ENCODE assay signal across 24 cellular contexts in the genomic region with DNA sequence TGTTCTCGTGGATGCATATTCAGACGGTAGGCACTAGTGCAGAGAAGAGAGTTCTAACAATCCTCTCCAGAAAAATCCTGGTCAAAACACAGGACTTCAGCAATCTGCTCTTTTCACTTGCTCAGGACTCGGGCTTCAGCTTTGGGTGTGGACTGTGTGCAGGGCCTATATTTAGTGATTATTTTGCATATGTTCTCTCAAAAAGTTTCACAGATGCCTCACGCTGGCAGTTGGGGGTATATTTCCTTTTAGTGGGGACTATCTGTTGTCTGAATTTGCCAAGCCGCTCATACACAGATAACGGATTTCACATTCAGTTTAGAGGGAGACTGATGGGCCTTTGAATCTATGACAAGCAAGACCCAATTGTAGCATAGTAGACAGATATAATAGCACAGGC. TPM values are rescaled to one million over a fixed set of nuclear protein-coding genes. Genes with fewer than 3 reads are reported as not detected.
DNase-seq lines count a peak whose midpoint lies in the region; ATAC-seq and TF ChIP-seq lines count a peak whose summit lies in the region.
"Had no signal": no experiment of that assay in that cellular context is flagged by ENCODE, and none has a peak within 500 bp of the region (broad histone marks: within the 10 kb centered on the region; RNA-seq: fewer than 3 reads in every experiment).

No MANE protein-coding gene starts in this region.

- DNase-seq in nephron progenitor cell (no peak), glutamatergic neuron (no peak)
- DNase-seq in effector CD8-positive, alpha-beta T cell (lab: John Stamatoyannopoulos, UW): no peak
- DNase-seq: Calu3; CD4-positive, alpha-beta memory T cell; DMS53; EL; MM.1S; NCI-H1105; NCI-H2081 treated with DMSO at 0.1 percent for 48 hours; NCI-H748 treated with DMSO at 0.1 percent for 48 hours; OCI-M1; Right ventricle myocardium superior; SK-N-SH; T-cell had no signal

- H3K36me3 Mint-ChIP-seq in nephron progenitor cell (ENCODE audit: low read depth) (no peaks in the 10 kb centered on the region), glutamatergic neuron (ENCODE audit: unreplicated experiment) (no peaks in the 10 kb centered on the region)
- H3K36me3 Mint-ChIP-seq: T-cell had no signal

- no peak overlapping the region for H3K4me3 Mint-ChIP-seq in nephron progenitor cell
- no peak overlapping the region for H3K4me3 Mint-ChIP-seq in glutamatergic neuron (ENCODE audit: unreplicated experiment)
- H3K4me3 Mint-ChIP-seq: CD4-positive, alpha-beta memory T cell; GM23338; T-cell had no signal

- H3K27ac Mint-ChIP-seq in nephron progenitor cell (peak overlapping the region; percentile 7), glutamatergic neuron (ENCODE audit: unreplicated experiment) (no peak overlapping the region)
- H3K27ac Mint-ChIP-seq: CD4-positive, alpha-beta memory T cell; GM23338; T-cell had no signal

- ATAC-seq in GM18517 (IDR thresholded peaks at IDR 0.05; ENCODE audit: unreplicated experiment) (peak; percentile 58), GM21619 (IDR thresholded peaks at IDR 0.05; ENCODE audit: unreplicated experiment) (peak; percentile 44), HG03442 (IDR thresholded peaks at IDR 0.05; ENCODE audit: unreplicated experiment) (peak; percentile 52), GM19351 (IDR thresholded peaks at IDR 0.05; ENCODE audit: unreplicated experiment) (no peak)
- ATAC-seq: A549, GM23338, HCT116, T-cell had no signal

- peaks cover 6% of the 10 kb centered on the region for H3K27me3 Mint-ChIP-seq in nephron progenitor cell (ENCODE audit: low read depth, poor library complexity)
- no peaks in the 10 kb centered on the region for H3K27me3 Mint-ChIP-seq in glutamatergic neuron (ENCODE audit: unreplicated experiment)
- H3K27me3 Mint-ChIP-seq: T-cell had no signal

- H3K4me1 Mint-ChIP-seq in nephron progenitor cell: peaks cover 21% of the 10 kb centered on the region
- no peaks in the 10 kb centered on the region for H3K4me1 Mint-ChIP-seq in glutamatergic neuron (ENCODE audit: low read depth, unreplicated experiment)
- H3K4me1 Mint-ChIP-seq: CD4-positive, alpha-beta memory T cell; T-cell had no signal

- H3K9me3 Mint-ChIP-seq in nephron progenitor cell: no peaks in the 10 kb centered on the region
- no peaks in the 10 kb centered on the region for H3K9me3 Mint-ChIP-seq in glutamatergic neuron (ENCODE audit: unreplicated experiment)
- H3K9me3 Mint-ChIP-seq: T-cell had no signal

- TF ChIP-seq CTCF in nephron progenitor cell (IDR thresholded peaks at IDR 0.05) (no peak), glutamatergic neuron (IDR thresholded peaks at IDR 0.05; ENCODE audit: partially characterized antibody, unreplicated experiment) (no peak)

RNA-seq across cellular contexts. Expression of gene LRRN1, which starts 54.4 kb away (rescaled TPM):
- total RNA-seq in glutamatergic neuron (ENCODE audit: unreplicated experiment): 127 TPM
- total RNA-seq: LHCN-M2, NCI-H460 had no signal
